Comparison of ENCODE assay signal across 8 cellular contexts in genomic region chr15:40844543-40844981, GRCh38. TPM values are rescaled to one million over a fixed set of nuclear protein-coding genes. Genes with fewer than 3 reads are reported as not detected.
DNase-seq lines count a peak whose midpoint lies in the region; ATAC-seq, FAIRE-seq and TF ChIP-seq lines count a peak whose summit lies in the region.

No MANE protein-coding gene starts in this region.

- no peaks in the 10 kb centered on the region for H3K9me3 Mint-ChIP-seq in HFFc6
- H3K9me3 Mint-ChIP-seq in activated CD4-positive, alpha-beta T cell treated with anti-CD3 and anti-CD28 coated beads, Interleukin-2, amount 10 ng/mL, durations not matched to agents 7 days and 5 days = no peaks in the 10 kb centered on the region
- H3K9me3 Mint-ChIP-seq in natural killer cell treated with Interleukin-12 subunit alpha and Interleukin-12 subunit beta and Interleukin-15 and Interleukin-18, amount 100 ng/mL, for 72 hours = no peaks in the 10 kb centered on the region

- no peak for TF ChIP-seq POLR2A in A549 (IDR thresholded peaks at IDR 0.05; ENCODE audit: low read length)

- H3K4me3 ChIP-seq in A549 (peak overlapping the region; percentile 54), endocrine pancreas (ENCODE audit: control insufficient read depth, insufficient read depth, low read length) (peak overlapping the region; percentile 52)

- H3K27me3 ChIP-seq in endocrine pancreas (ENCODE audit: control insufficient read depth, insufficient read depth, low read length) = no peaks in the 10 kb centered on the region

- H3K9ac ChIP-seq in endocrine pancreas (ENCODE audit: control insufficient read depth, insufficient read depth, low read length) = peak overlapping the region; percentile 91

- TF ChIP-seq CTCF in A549 (IDR thresholded peaks at IDR 0.05) (no peak), HFFc6 (IDR thresholded peaks at IDR 0.05) (no peak)

- no peak for TF ChIP-seq RAD21 in A549 (conservative IDR thresholded peaks at IDR 0.05 in 1 of 2, IDR thresholded peaks at IDR 0.05 in 1 of 2)

- no peak for ATAC-seq in A549
- peak; percentile 42 to 43 for ATAC-seq in natural killer cell treated with Interleukin-12 subunit alpha and Interleukin-12 subunit beta and Interleukin-15 and Interleukin-18, amount 100 ng/mL, for 72 hours
- no peak for ATAC-seq in HG02763 (IDR thresholded peaks at IDR 0.05; ENCODE audit: unreplicated experiment)
- ATAC-seq in HG03108 (IDR thresholded peaks at IDR 0.05; ENCODE audit: unreplicated experiment) = no peak

- POLR2A ChIA-PET in A549 (lab: Yijun Ruan, JAX) = no interaction called here
- POLR2A ChIA-PET in activated CD4-positive, alpha-beta T cell treated with anti-CD3 and anti-CD28 coated beads, Interleukin-2, amount 10 ng/mL, durations not matched to agents 7 days and 5 days (lab: Charles Lee) = interaction anchor here (0.7 kb wide), 1 partner anchor 54 kb away, joined by 3 read pairs; no protein-coding TSS in a partner anchor

- DNase-seq in A549 (ENCODE audit: low read depth in 1 of 2, low spot score in 1 of 2) (no peak), HFFc6 (no peak), retina (no peak)
- peak; percentile 42 for DNase-seq in activated CD4-positive, alpha-beta T cell treated with anti-CD3 and anti-CD28 coated beads, Interleukin-2, amount 10 ng/mL, durations not matched to agents 7 days and 5 days
- DNase-seq in natural killer cell treated with Interleukin-12 subunit alpha and Interleukin-12 subunit beta and Interleukin-15 and Interleukin-18, amount 100 ng/mL, for 72 hours (ENCODE audit: low spot score) = no peak

- CTCF ChIA-PET in A549 (lab: Yijun Ruan, JAX) = interaction anchor here (0.6 to 8.2 kb wide), 2 partner anchors 13 to 374 kb away, joined by 3 to 82 read pairs; no protein-coding TSS in a partner anchor
- CTCF ChIA-PET in activated CD4-positive, alpha-beta T cell treated with anti-CD3 and anti-CD28 coated beads, Interleukin-2, amount 10 ng/mL, durations not matched to agents 7 days and 5 days (lab: Charles Lee) = interaction anchor here (0.6 to 3.9 kb wide), 7 partner anchors 13 to 165 kb away, joined by 3 to 34 read pairs (median 3); partner anchors contain the start of genes PPP1R14D and VPS18

- peaks cover 23% of the 10 kb centered on the region for H3K4me1 ChIP-seq in A549
- no peaks in the 10 kb centered on the region for H3K4me1 ChIP-seq in endocrine pancreas (ENCODE audit: control insufficient read depth, insufficient read depth, low read length)

- H3K36me3 Mint-ChIP-seq in HFFc6 (ENCODE audit: low read depth) = no peaks in the 10 kb centered on the region
- H3K36me3 Mint-ChIP-seq in activated CD4-positive, alpha-beta T cell treated with anti-CD3 and anti-CD28 coated beads, Interleukin-2, amount 10 ng/mL, durations not matched to agents 7 days and 5 days (ENCODE audit: low read depth) = no peaks in the 10 kb centered on the region
- H3K36me3 Mint-ChIP-seq in natural killer cell treated with Interleukin-12 subunit alpha and Interleukin-12 subunit beta and Interleukin-15 and Interleukin-18, amount 100 ng/mL, for 72 hours = no peaks in the 10 kb centered on the region

- peak overlapping the region; percentile 60 for H3K4me3 Mint-ChIP-seq in HFFc6
- peak overlapping the region; percentile 76 for H3K4me3 Mint-ChIP-seq in activated CD4-positive, alpha-beta T cell treated with anti-CD3 and anti-CD28 coated beads, Interleukin-2, amount 10 ng/mL, durations not matched to agents 7 days and 5 days
- peak overlapping the region; percentile 80 for H3K4me3 Mint-ChIP-seq in natural killer cell treated with Interleukin-12 subunit alpha and Interleukin-12 subunit beta and Interleukin-15 and Interleukin-18, amount 100 ng/mL, for 72 hours

- H3K36me3 ChIP-seq in endocrine pancreas (ENCODE audit: control insufficient read depth, insufficient read depth, low read length) = no peaks in the 10 kb centered on the region

- H3K4me1 Mint-ChIP-seq in HFFc6 (ENCODE audit: low read depth) = 0 out of 2 replicates have a peak, but pooled peaks cover 10% of the 10 kb centered on the region
- H3K4me1 Mint-ChIP-seq in activated CD4-positive, alpha-beta T cell treated with anti-CD3 and anti-CD28 coated beads, Interleukin-2, amount 10 ng/mL, durations not matched to agents 7 days and 5 days = peaks cover 31% of the 10 kb centered on the region
- peaks cover 5 to 6% of the 10 kb centered on the region in 2 donors for H3K4me1 Mint-ChIP-seq in natural killer cell treated with Interleukin-12 subunit alpha and Interleukin-12 subunit beta and Interleukin-15 and Interleukin-18, amount 100 ng/mL, for 72 hours (ENCODE audit: low read depth in 2 of 2)

- no peaks in the 10 kb centered on the region for H3K9me3 ChIP-seq in A549
- no peaks in the 10 kb centered on the region for H3K9me3 ChIP-seq in endocrine pancreas (ENCODE audit: control insufficient read depth, low read length)

- no peak for TF ChIP-seq EP300 in A549 (IDR thresholded peaks at IDR 0.05)

- 94% methylated on average over 22 of the region's 44 CpGs for WGBS in A549 (ENCODE audit: missing lambda C conversion rate)

- peak overlapping the region in 1 of 2 experiments; percentile 80; a peak in 2 of 6 replicates for H3K27ac ChIP-seq in A549

- no peak overlapping the region for H3K27ac Mint-ChIP-seq in HFFc6
- H3K27ac Mint-ChIP-seq in activated CD4-positive, alpha-beta T cell treated with anti-CD3 and anti-CD28 coated beads, Interleukin-2, amount 10 ng/mL, durations not matched to agents 7 days and 5 days = peak overlapping the region; percentile 56
- no peak overlapping the region for H3K27ac Mint-ChIP-seq in natural killer cell treated with Interleukin-12 subunit alpha and Interleukin-12 subunit beta and Interleukin-15 and Interleukin-18, amount 100 ng/mL, for 72 hours

- FAIRE-seq in A549 (lab: Jason Lieb, UNC) = no peak

- peaks cover 33% of the 10 kb centered on the region for H3K27me3 Mint-ChIP-seq in HFFc6 (ENCODE audit: insufficient read depth)
- H3K27me3 Mint-ChIP-seq in activated CD4-positive, alpha-beta T cell treated with anti-CD3 and anti-CD28 coated beads, Interleukin-2, amount 10 ng/mL, durations not matched to agents 7 days and 5 days = peaks cover 30% of the 10 kb centered on the region
- peaks cover 7 to 23% of the 10 kb centered on the region in 2 donors for H3K27me3 Mint-ChIP-seq in natural killer cell treated with Interleukin-12 subunit alpha and Interleukin-12 subunit beta and Interleukin-15 and Interleukin-18, amount 100 ng/mL, for 72 hours

- H3K4me2 ChIP-seq in A549 = peak overlapping the region; percentile 92; the same call in 2 of the 3 replicates

RNA-seq across cellular contexts. Expression of gene SPINT1, which starts 0.7 kb away (rescaled TPM):
- polyA plus RNA-seq in A549 (2011; rRNA removed) (0.79 and 0.99 TPM in 2 replicates), A549 (2017; fragmentation: RNase III; extraction: RNeasy Plus Mini Kit Qiagen cat#74134 plus additional on column Dnase treatment) (0.28 to 0.80 TPM (median 0.54 TPM) in 3 replicates)
- polyA plus RNA-seq in A549 (2012; cell fraction: cytosol; rRNA removed) = 0.31 and 0.38 TPM in 2 replicates
- polyA plus RNA-seq in A549 (2012; cell fraction: nucleus; rRNA removed) = 0.49 and 0.97 TPM in 2 replicates
- 1.2 and 2.4 TPM in 2 replicates for polyA minus RNA-seq in A549 (2011; rRNA and poly(A)+ RNA removed)
- total RNA-seq in HFFc6 (2021; fragmentation: NEBNext Ultra II Directional; extraction: Animal tissue kit (Norgen Biotek cat#: 25700)) = under 1 TPM in 5 of 6 experiments, not detected in 1; 0.14 to 0.51 (median 0.26) TPM
- 1 to 10 TPM; 1.7 to 2.9 TPM for total RNA-seq in activated CD4-positive, alpha-beta T cell treated with anti-CD3 and anti-CD28 coated beads, Interleukin-2, amount 10 ng/mL, durations not matched to agents 7 days and 5 days
- 1 to 10 TPM; 1.0 to 1.5 TPM for total RNA-seq in natural killer cell treated with Interleukin-12 subunit alpha and Interleukin-12 subunit beta and Interleukin-15 and Interleukin-18, amount 100 ng/mL, for 72 hours

RNA-seq across cellular contexts. Expression of gene PPP1R14D, which starts 16.1 kb away (rescaled TPM):
- polyA plus RNA-seq in A549 (2011; rRNA removed) = 0.86 and 1.1 TPM in 2 replicates
- polyA plus RNA-seq in A549 (2012; cell fraction: cytosol; rRNA removed) = 0.17 and 0.48 TPM in 2 replicates
- 0.10 TPM in 1 of 2 replicates, not detected in the other for polyA plus RNA-seq in A549 (2012; cell fraction: nucleus; rRNA removed)
- 0.21 to 0.46 TPM (median 0.45 TPM) in 3 replicates for polyA plus RNA-seq in A549 (2017; fragmentation: RNase III; extraction: RNeasy Plus Mini Kit Qiagen cat#74134 plus additional on column Dnase treatment)
- 0.29 and 0.39 TPM in 2 replicates for polyA minus RNA-seq in A549 (2011; rRNA and poly(A)+ RNA removed)
- total RNA-seq in HFFc6 (2021; fragmentation: NEBNext Ultra II Directional; extraction: Animal tissue kit (Norgen Biotek cat#: 25700)) = not detected
- not detected for total RNA-seq in activated CD4-positive, alpha-beta T cell treated with anti-CD3 and anti-CD28 coated beads, Interleukin-2, amount 10 ng/mL, durations not matched to agents 7 days and 5 days
- not detected for total RNA-seq in natural killer cell treated with Interleukin-12 subunit alpha and Interleukin-12 subunit beta and Interleukin-15 and Interleukin-18, amount 100 ng/mL, for 72 hours

RNA-seq across cellular contexts. Expression of gene RHOV, which starts 29.5 kb away (rescaled TPM):
- polyA plus RNA-seq in A549 (2011; rRNA removed) (13.0 and 13.9 TPM in 2 replicates), A549 (2017; fragmentation: RNase III; extraction: RNeasy Plus Mini Kit Qiagen cat#74134 plus additional on column Dnase treatment) (4.9 to 7.6 TPM (median 6.9 TPM) in 3 replicates)
- polyA plus RNA-seq in A549 (2012; cell fraction: cytosol; rRNA removed) = 6.4 and 7.3 TPM in 2 replicates
- polyA plus RNA-seq in A549 (2012; cell fraction: nucleus; rRNA removed) = 4.5 and 5.4 TPM in 2 replicates
- polyA minus RNA-seq in A549 (2011; rRNA and poly(A)+ RNA removed) = 8.2 and 10.0 TPM in 2 replicates
- total RNA-seq in HFFc6 (2021; fragmentation: NEBNext Ultra II Directional; extraction: Animal tissue kit (Norgen Biotek cat#: 25700)) = under 1 TPM in 5 of 6 experiments, not detected in 1; 0.14 to 0.41 (median 0.31) TPM
- total RNA-seq in activated CD4-positive, alpha-beta T cell treated with anti-CD3 and anti-CD28 coated beads, Interleukin-2, amount 10 ng/mL, durations not matched to agents 7 days and 5 days = not detected
- total RNA-seq in natural killer cell treated with Interleukin-12 subunit alpha and Interleukin-12 subunit beta and Interleukin-15 and Interleukin-18, amount 100 ng/mL, for 72 hours = not detected

RNA-seq across cellular contexts. Expression of gene DNAJC17, which starts 37.3 kb away (rescaled TPM):
- polyA plus RNA-seq in A549 (2011; rRNA removed) (17.7 and 24.4 TPM in 2 replicates), A549 (2017; fragmentation: RNase III; extraction: RNeasy Plus Mini Kit Qiagen cat#74134 plus additional on column Dnase treatment) (19.2 to 22.3 TPM (median 19.5 TPM) in 3 replicates)
- polyA plus RNA-seq in A549 (2012; cell fraction: cytosol; rRNA removed) = 31.9 and 34.9 TPM in 2 replicates
- 21.7 and 26.9 TPM in 2 replicates for polyA plus RNA-seq in A549 (2012; cell fraction: nucleus; rRNA removed)
- polyA minus RNA-seq in A549 (2011; rRNA and poly(A)+ RNA removed) = 13.4 and 18.5 TPM in 2 replicates
- 10 to 100 TPM; 25.9 to 39.9 (median 29.6) TPM for total RNA-seq in HFFc6 (2021; fragmentation: NEBNext Ultra II Directional; extraction: Animal tissue kit (Norgen Biotek cat#: 25700))
- total RNA-seq in activated CD4-positive, alpha-beta T cell treated with anti-CD3 and anti-CD28 coated beads, Interleukin-2, amount 10 ng/mL, durations not matched to agents 7 days and 5 days = 10 to 100 TPM; 42.2 to 44.3 TPM
- 10 to 100 TPM; 40.4 to 62.6 TPM for total RNA-seq in natural killer cell treated with Interleukin-12 subunit alpha and Interleukin-12 subunit beta and Interleukin-15 and Interleukin-18, amount 100 ng/mL, for 72 hours

RNA-seq across cellular contexts. Expression of gene ZFYVE19, which starts 37.7 kb away (rescaled TPM):
- polyA plus RNA-seq in A549 (2011; rRNA removed) (15.6 and 20.5 TPM in 2 replicates), A549 (2017; fragmentation: RNase III; extraction: RNeasy Plus Mini Kit Qiagen cat#74134 plus additional on column Dnase treatment) (21.1 to 25.6 TPM (median 23.7 TPM) in 3 replicates)
- polyA plus RNA-seq in A549 (2012; cell fraction: cytosol; rRNA removed) = 32.0 and 32.4 TPM in 2 replicates
- polyA plus RNA-seq in A549 (2012; cell fraction: nucleus; rRNA removed) = 64.7 and 71.5 TPM in 2 replicates
- 19.7 and 22.8 TPM in 2 replicates for polyA minus RNA-seq in A549 (2011; rRNA and poly(A)+ RNA removed)
- total RNA-seq in HFFc6 (2021; fragmentation: NEBNext Ultra II Directional; extraction: Animal tissue kit (Norgen Biotek cat#: 25700)) = 10 to 100 TPM; 10.7 to 13.5 (median 12.1) TPM
- total RNA-seq in activated CD4-positive, alpha-beta T cell treated with anti-CD3 and anti-CD28 coated beads, Interleukin-2, amount 10 ng/mL, durations not matched to agents 7 days and 5 days = 10 to 100 TPM; 31.1 to 32.2 TPM
- 10 to 100 TPM; 17.2 to 39.1 TPM for total RNA-seq in natural killer cell treated with Interleukin-12 subunit alpha and Interleukin-12 subunit beta and Interleukin-15 and Interleukin-18, amount 100 ng/mL, for 72 hours

Comparison
In these comparisons a context has a peak if more than half of its experiments do, and no peak if none do; other contexts are left out.
1. ATAC-seq: peak in natural killer cell treated with Interleukin-12 subunit alpha and Interleukin-12 subunit beta and Interleukin-15 and Interleukin-18, amount 100 ng/mL, for 72 hours (2 of 2); none in A549 (0 of 2), HG02763 (single experiment) and HG03108 (single experiment).
2. Peak in every context shown above with its lines, with median percentiles within 50 percentile points of each other: H3K4me3 Mint-ChIP-seq.